ENCODE assay signal across 35 cellular contexts in genomic region chr16:4096509-4096908, GRCh38. TPM values are rescaled to one million over a fixed set of nuclear protein-coding genes. Genes with fewer than 3 reads are reported as not detected.
DNase-seq lines count a peak whose midpoint lies in the region; ATAC-seq and TF ChIP-seq lines count a peak whose summit lies in the region.
"Had no signal": no experiment of that assay in that cellular context is flagged by ENCODE, and none has a peak within 500 bp of the region (broad histone marks: within the 10 kb centered on the region; RNA-seq: fewer than 3 reads in every experiment).

No MANE protein-coding gene starts in this region.

- peak overlapping the region; percentile 28 for H3K27ac ChIP-seq in left ventricle myocardium inferior (replicated peaks)
- peak overlapping the region in 3 of 12 donors; percentile 2 to 34 (median 25) for H3K27ac ChIP-seq in heart left ventricle
- no peak overlapping the region for H3K27ac ChIP-seq in mesenchymal stem cell (ENCODE audit: low read length, poor library complexity, severe bottlenecking)
- H3K27ac ChIP-seq in upper lobe of right lung: peak overlapping the region; percentile 79
- H3K27ac ChIP-seq: 22Rv1, adrenal gland, brain microvascular endothelial cell, prostate gland, VCaP had no signal

- peaks cover 0 to 2% (median 1%) of the 10 kb centered on the region in 5 experiments for H3K9me3 Mint-ChIP-seq in brain
- H3K9me3 Mint-ChIP-seq: activated naive CD4-positive, alpha-beta T cell treated with anti-CD3 and anti-CD28 coated beads, Interleukin-2, amount 10 ng/mL, durations not matched to agents 7 days and 5 days; activated T-helper 17 cell treated with anti-CD3 and anti-CD28 coated beads, Interleukin-2, amount 50 U/mL, for 72 hours; naive B cell; type B pancreatic cell had no signal

- DNase-seq in left ventricle myocardium inferior (no peak), heart left ventricle (no peak), mesenchymal stem cell (no peak), upper lobe of right lung (no peak), NCI-H2081 treated with DMSO at 0.1 percent for 48 hours (lab: John Stamatoyannopoulos, UW) (no peak), middle frontal gyrus (ENCODE audit: extremely low spot score, low spot score) (no peak), ecto neural progenitor cell (ENCODE audit: low spot score) (no peak)
- DNase-seq: activated CD4-positive, alpha-beta T cell treated with anti-CD3 and anti-CD28 coated beads for 36 hours; activated CD8-positive, alpha-beta T cell treated with anti-CD3 and anti-CD28 coated beads, Interleukin-2, amount 10 ng/mL, durations not matched to agents 7 days and 5 days; activated naive CD4-positive, alpha-beta T cell treated with anti-CD3 and anti-CD28 coated beads, Interleukin-2, amount 10 ng/mL, durations not matched to agents 7 days and 5 days; adrenal gland; brain microvascular endothelial cell; cerebellar nuclear complex; DMS79 treated with DMSO at 0.1 percent for 48 hours; GDM1; hippocampal formation; left cardiac atrium; mesendoderm; naive B cell; NCI-H1092 treated with DMSO at 0.1 percent for 48 hours; NCI-H2029 treated with DMSO at 0.1 percent for 48 hours; NCI-H226; NCI-H526 treated with DMSO at 0.1 percent for 48 hours; nucleus accumbens; Right ventricle myocardium superior; stimulated activated CD4-positive, alpha-beta T cell treated with anti-CD3 and anti-CD28 coated beads, Interleukin-12 subunit alpha, Interleukin-12 subunit beta, amount 100 ng/mL, for 4 hours; stimulated activated CD4-positive, alpha-beta T cell treated with anti-CD3 and anti-CD28 coated beads, Interleukin-4, amount 100 ng/mL, for 1 hour had no signal

- no peak overlapping the region for H3K18ac ChIP-seq in mesenchymal stem cell (ENCODE audit: low read depth in 1 of 2, low read length in 2 of 2)

- no peak overlapping the region for H2AFZ ChIP-seq in mesenchymal stem cell (ENCODE audit: low read depth, low read length)

- H4K8ac ChIP-seq in mesenchymal stem cell (ENCODE audit: low read length): no peak overlapping the region

- peak overlapping the region in 3 of 5 experiments; percentile 37 to 84 (median 79) for H3K27ac Mint-ChIP-seq in brain
- H3K27ac Mint-ChIP-seq: activated CD4-positive, alpha-beta T cell treated with anti-CD3 and anti-CD28 coated beads for 36 hours; activated CD8-positive, alpha-beta T cell treated with anti-CD3 and anti-CD28 coated beads, Interleukin-2, amount 10 ng/mL, durations not matched to agents 7 days and 5 days; activated naive CD4-positive, alpha-beta T cell treated with anti-CD3 and anti-CD28 coated beads, Interleukin-2, amount 10 ng/mL, durations not matched to agents 7 days and 5 days; activated T-helper 17 cell treated with anti-CD3 and anti-CD28 coated beads, Interleukin-2, amount 50 U/mL, for 72 hours; naive B cell; type B pancreatic cell had no signal

- peak overlapping the region; percentile 50 for H3K9ac ChIP-seq in mesenchymal stem cell (ENCODE audit: low read length)

- H3K23ac ChIP-seq in mesenchymal stem cell (ENCODE audit: low read length in 2 of 2): no peak overlapping the region

- no peak overlapping the region for H3K14ac ChIP-seq in mesenchymal stem cell (ENCODE audit: low read length in 2 of 2)

- intact Hi-C loops in left ventricle myocardium inferior (cut with micrococcal nuclease): no loop called here
- intact Hi-C loops in heart left ventricle (cut with DNase I): loop anchor here in 1 of 10 donors (10.0 kb wide), 1 partner anchor 52 kb away; no protein-coding TSS in a partner anchor
- intact Hi-C loops in upper lobe of right lung (cut with DNase I): no loop called here

- H4K91ac ChIP-seq in mesenchymal stem cell (ENCODE audit: low read length): no peak overlapping the region

- H3K4me1 ChIP-seq in left ventricle myocardium inferior: peaks cover 63% of the 10 kb centered on the region
- peaks cover 0 to 53% (median 29%) of the 10 kb centered on the region in 12 donors for H3K4me1 ChIP-seq in heart left ventricle
- H3K4me1 ChIP-seq in mesenchymal stem cell (ENCODE audit: control insufficient read depth, insufficient read depth, low read depth, low read length): peaks cover 4% of the 10 kb centered on the region
- H3K4me1 ChIP-seq in upper lobe of right lung: peaks cover 29% of the 10 kb centered on the region
- H3K4me1 ChIP-seq: adrenal gland, prostate gland had no signal

- no peaks in the 10 kb centered on the region for H3K27me3 ChIP-seq in left ventricle myocardium inferior (ENCODE audit: low read depth)
- no peaks in the 10 kb centered on the region for H3K27me3 ChIP-seq in heart left ventricle
- H3K27me3 ChIP-seq in mesenchymal stem cell (ENCODE audit: control insufficient read depth in 1 of 2, insufficient read depth in 1 of 2, low read length in 2 of 2): no peaks in the 10 kb centered on the region
- H3K27me3 ChIP-seq in upper lobe of right lung: no peaks in the 10 kb centered on the region
- H3K27me3 ChIP-seq: adrenal gland, brain microvascular endothelial cell, gastroesophageal sphincter had no signal

- no peak for TF ChIP-seq POLR2A in heart left ventricle (IDR thresholded peaks at IDR 0.05)

- TF ChIP-seq CTCF in left ventricle myocardium inferior (IDR thresholded peaks at IDR 0.05; ENCODE audit: borderline replicate concordance) (no peak), heart left ventricle (IDR thresholded peaks at IDR 0.05) (no peak), brain (conservative IDR thresholded peaks at IDR 0.05) (no peak), upper lobe of right lung (IDR thresholded peaks at IDR 0.05) (no peak)

- H3K9me3 ChIP-seq in left ventricle myocardium inferior (replicated peaks) (no peaks in the 10 kb centered on the region), heart left ventricle (no peaks in the 10 kb centered on the region), mesenchymal stem cell (ENCODE audit: control insufficient read depth, low read length) (no peaks in the 10 kb centered on the region), upper lobe of right lung (no peaks in the 10 kb centered on the region)
- H3K9me3 ChIP-seq: adrenal gland, gastroesophageal sphincter, prostate gland had no signal

- WGBS in heart left ventricle, 4 donors: 54 to 66% (median 61%) methylated on average over 5 of the region's 5 CpGs
- WGBS in mesenchymal stem cell: 93% methylated on average over 2 of the region's 5 CpGs

- H2BK15ac ChIP-seq in mesenchymal stem cell (ENCODE audit: low read depth, poor library complexity, severe bottlenecking): no peak overlapping the region

- no peak overlapping the region for H3K4me2 ChIP-seq in mesenchymal stem cell (ENCODE audit: low read length, poor library complexity, severe bottlenecking)

- peaks cover 72% of the 10 kb centered on the region for H3K4me1 Mint-ChIP-seq in brain
- H3K4me1 Mint-ChIP-seq: activated T-helper 17 cell treated with anti-CD3 and anti-CD28 coated beads, Interleukin-2, amount 50 U/mL, for 72 hours had no signal

- H3K4me3 ChIP-seq in left ventricle myocardium inferior (no peak overlapping the region), heart left ventricle (no peak overlapping the region), mesenchymal stem cell (ENCODE audit: insufficient read depth in 1 of 2, low read depth in 1 of 2, low read length in 2 of 2) (no peak overlapping the region), upper lobe of right lung (no peak overlapping the region)
- H3K4me3 ChIP-seq: adrenal gland, gastroesophageal sphincter, prostate gland had no signal

- H2BK5ac ChIP-seq in mesenchymal stem cell (ENCODE audit: low read depth, low read length, poor library complexity, severe bottlenecking): no peak overlapping the region

- peaks cover 13% of the 10 kb centered on the region for H3K79me1 ChIP-seq in mesenchymal stem cell (replicated peaks; ENCODE audit: low read length, poor library complexity, severe bottlenecking)

- no peak overlapping the region for H2AK5ac ChIP-seq in mesenchymal stem cell (ENCODE audit: low read length, severe bottlenecking)

- peak overlapping the region in 2 of 5 experiments; percentile 45 to 52 for H3K4me3 Mint-ChIP-seq in brain
- H3K4me3 Mint-ChIP-seq: activated CD4-positive, alpha-beta T cell treated with anti-CD3 and anti-CD28 coated beads for 36 hours; activated CD8-positive, alpha-beta T cell treated with anti-CD3 and anti-CD28 coated beads, Interleukin-2, amount 10 ng/mL, durations not matched to agents 7 days and 5 days; activated naive CD4-positive, alpha-beta T cell treated with anti-CD3 and anti-CD28 coated beads, Interleukin-2, amount 10 ng/mL, durations not matched to agents 7 days and 5 days; activated T-helper 17 cell treated with anti-CD3 and anti-CD28 coated beads, Interleukin-2, amount 50 U/mL, for 72 hours; type B pancreatic cell had no signal

- ATAC-seq in heart left ventricle (no peak), upper lobe of right lung (no peak)
- ATAC-seq: activated CD4-positive, alpha-beta T cell treated with anti-CD3 and anti-CD28 coated beads for 36 hours; activated CD8-positive, alpha-beta T cell treated with anti-CD3 and anti-CD28 coated beads, Interleukin-2, amount 10 ng/mL, durations not matched to agents 7 days and 5 days; activated T-helper 17 cell treated with anti-CD3 and anti-CD28 coated beads, Interleukin-2, amount 50 U/mL, for 72 hours; gastroesophageal sphincter; left cardiac atrium; sciatic nerve had no signal

- no peak overlapping the region for H3K4ac ChIP-seq in mesenchymal stem cell (ENCODE audit: low read depth in 1 of 2, low read length in 2 of 2)

- H3K36me3 ChIP-seq in left ventricle myocardium inferior: no peaks in the 10 kb centered on the region
- H3K36me3 ChIP-seq in heart left ventricle: no peaks in the 10 kb centered on the region
- H3K36me3 ChIP-seq in mesenchymal stem cell (ENCODE audit: control insufficient read depth in 1 of 2, insufficient read depth in 2 of 2, low read depth in 1 of 2, low read length in 2 of 2): no peaks in the 10 kb centered on the region
- no peaks in the 10 kb centered on the region for H3K36me3 ChIP-seq in upper lobe of right lung
- H3K36me3 ChIP-seq: adrenal gland, brain microvascular endothelial cell, gastroesophageal sphincter, prostate gland had no signal

- H2BK12ac ChIP-seq in mesenchymal stem cell (ENCODE audit: low read length in 2 of 2): no peak overlapping the region

- H2BK120ac ChIP-seq in mesenchymal stem cell (ENCODE audit: low read depth, low read length): no peak overlapping the region

- peaks cover 21% of the 10 kb centered on the region for H3K36me3 Mint-ChIP-seq in brain
- H3K36me3 Mint-ChIP-seq: activated naive CD4-positive, alpha-beta T cell treated with anti-CD3 and anti-CD28 coated beads, Interleukin-2, amount 10 ng/mL, durations not matched to agents 7 days and 5 days; naive B cell; type B pancreatic cell had no signal

- no peaks in the 10 kb centered on the region for H3K27me3 Mint-ChIP-seq in brain
- H3K27me3 Mint-ChIP-seq: activated CD4-positive, alpha-beta T cell treated with anti-CD3 and anti-CD28 coated beads for 36 hours; activated T-helper 17 cell treated with anti-CD3 and anti-CD28 coated beads, Interleukin-2, amount 50 U/mL, for 72 hours; naive B cell; type B pancreatic cell had no signal

RNA-seq across cellular contexts. Expression of gene ADCY9, which starts 19.7 kb away (rescaled TPM):
- 44.3 TPM for total RNA-seq in left ventricle myocardium inferior
- 10 to 100 TPM; 39.5 to 85.8 (median 45.3) TPM for total RNA-seq in heart left ventricle
- 10 to 100 TPM; 11.8 to 42.9 TPM for polyA plus RNA-seq in heart left ventricle
- polyA plus RNA-seq in brain (ENCODE audit: insufficient read depth, low read depth, low replicate concordance): 11.1 TPM
- polyA plus RNA-seq in mesenchymal stem cell (2013, experiment 1 of 2): 20.7 TPM
- polyA plus RNA-seq in mesenchymal stem cell (2013, experiment 2 of 2): 20.1 TPM
- total RNA-seq in upper lobe of right lung: 49.6 TPM
